In the genomic region with DNA sequence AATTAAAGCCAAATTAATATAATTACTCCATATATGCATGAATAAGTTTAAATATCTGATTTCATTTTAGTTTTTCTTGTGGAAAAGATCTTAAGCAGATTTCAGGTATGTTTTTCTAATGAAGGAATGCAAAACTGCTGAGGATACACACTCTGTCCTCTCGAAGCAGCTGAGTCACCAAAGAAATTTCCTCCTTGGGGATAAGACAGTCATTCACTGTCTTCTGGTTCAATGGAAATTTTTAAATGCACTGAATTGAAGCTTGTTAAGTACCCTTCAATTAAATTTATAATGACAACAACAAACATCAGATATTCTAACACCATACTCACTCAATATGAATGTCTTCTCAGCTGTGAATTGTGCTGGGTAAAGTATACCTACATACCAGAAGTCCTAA, we compare ENCODE assay signal across 16 cellular contexts.
DNase-seq lines count a peak whose midpoint lies in the region; ATAC-seq and TF ChIP-seq lines count a peak whose summit lies in the region.
"Had no signal": no experiment of that assay in that cellular context is flagged by ENCODE, and none has a peak within 500 bp of the region (broad histone marks: within the 10 kb centered on the region; RNA-seq: fewer than 3 reads in every experiment).

No MANE protein-coding gene starts in this region.

- no peak overlapping the region for H3K23ac ChIP-seq in mesenchymal stem cell (ENCODE audit: low read length in 2 of 2)

- no peaks in the 10 kb centered on the region for H3K4me1 ChIP-seq in mesenchymal stem cell (ENCODE audit: control insufficient read depth, insufficient read depth, low read depth, low read length)
- H3K4me1 ChIP-seq: BLaER1, uterus had no signal

- no peak overlapping the region for H2BK15ac ChIP-seq in mesenchymal stem cell (ENCODE audit: low read depth, poor library complexity, severe bottlenecking)

- H3K27me3 ChIP-seq in mesenchymal stem cell (ENCODE audit: control insufficient read depth in 1 of 2, insufficient read depth in 1 of 2, low read length in 2 of 2) = no peaks in the 10 kb centered on the region
- H3K27me3 ChIP-seq: BLaER1, neutrophil, uterus had no signal

- DNase-seq in AG08396 (ENCODE audit: low spot score) (peak; percentile 13), NCI-H69 (lab: John Stamatoyannopoulos, UW) (peak; percentile 0), choroid plexus epithelial cell (ENCODE audit: low read depth) (peak; percentile 63), mesenchymal stem cell (peak; percentile 80), NCI-H748 treated with DMSO at 0.1 percent for 48 hours (lab: John Stamatoyannopoulos, UW) (no peak)
- DNase-seq: activated naive CD4-positive, alpha-beta T cell treated with anti-CD3 and anti-CD28 coated beads, Interleukin-2, amount 50 U/mL, for 16 hours; glutamatergic neuron; H9; lower lobe of right lung; NCI-H524 treated with DMSO at 0.1 percent for 48 hours; uterus had no signal

- H2AFZ ChIP-seq in mesenchymal stem cell (ENCODE audit: low read depth, low read length) = no peak overlapping the region

- H2AK5ac ChIP-seq in mesenchymal stem cell (ENCODE audit: low read length, severe bottlenecking) = no peak overlapping the region

- peaks cover 7% of the 10 kb centered on the region for H3K79me1 ChIP-seq in mesenchymal stem cell (replicated peaks; ENCODE audit: low read length, poor library complexity, severe bottlenecking)

- no peak overlapping the region for H2BK12ac ChIP-seq in mesenchymal stem cell (ENCODE audit: low read length in 2 of 2)

- no peak overlapping the region for H3K14ac ChIP-seq in mesenchymal stem cell (ENCODE audit: low read length in 2 of 2)

- no peak overlapping the region for H4K91ac ChIP-seq in mesenchymal stem cell (ENCODE audit: low read length)

- no CpG with 5 or more reads among the region's 1 CpG for WGBS in mesenchymal stem cell

- no peak for ATAC-seq in GM21737 (IDR thresholded peaks at IDR 0.05; ENCODE audit: unreplicated experiment)
- ATAC-seq in GM18517 (IDR thresholded peaks at IDR 0.05; ENCODE audit: unreplicated experiment) = no peak
- no peak for ATAC-seq in HG02840 (IDR thresholded peaks at IDR 0.05; ENCODE audit: low FRiP score, unreplicated experiment)
- ATAC-seq: lower lobe of right lung had no signal

- no peak for TF ChIP-seq CTCF in choroid plexus epithelial cell (conservative IDR thresholded peaks at IDR 0.05; ENCODE audit: low read depth, low read length)

- peaks cover 10 to 85% of the 10 kb centered on the region in 2 experiments for H3K36me3 ChIP-seq in mesenchymal stem cell (ENCODE audit: control insufficient read depth in 1 of 2, insufficient read depth in 2 of 2, low read depth in 1 of 2, low read length in 2 of 2)
- H3K36me3 ChIP-seq: uterus had no signal

- no peak overlapping the region for H3K4me3 ChIP-seq in choroid plexus epithelial cell (ENCODE audit: low read depth, low read length)
- no peak overlapping the region for H3K4me3 ChIP-seq in mesenchymal stem cell (ENCODE audit: insufficient read depth in 1 of 2, low read depth in 1 of 2, low read length in 2 of 2)
- H3K4me3 ChIP-seq: BLaER1, lower lobe of right lung, uterus had no signal

- no peak overlapping the region for H2BK120ac ChIP-seq in mesenchymal stem cell (ENCODE audit: low read depth, low read length)

- no peak overlapping the region for H3K27ac ChIP-seq in mesenchymal stem cell (ENCODE audit: low read length, poor library complexity, severe bottlenecking)
- H3K27ac ChIP-seq: BLaER1, lower lobe of right lung, neutrophil, uterus had no signal

- no peak overlapping the region for H2BK5ac ChIP-seq in mesenchymal stem cell (ENCODE audit: low read depth, low read length, poor library complexity, severe bottlenecking)

- peak overlapping the region; percentile 44 for H3K9ac ChIP-seq in mesenchymal stem cell (ENCODE audit: low read length)
- H3K9ac ChIP-seq: BLaER1 had no signal

- H3K4me2 ChIP-seq in mesenchymal stem cell (ENCODE audit: low read length, poor library complexity, severe bottlenecking) = no peak overlapping the region
- H3K4me2 ChIP-seq: BLaER1 had no signal

- H4K8ac ChIP-seq in mesenchymal stem cell (ENCODE audit: low read length) = no peak overlapping the region

- no peak overlapping the region for H3K18ac ChIP-seq in mesenchymal stem cell (ENCODE audit: low read depth in 1 of 2, low read length in 2 of 2)

- no peak overlapping the region for H3K4ac ChIP-seq in mesenchymal stem cell (ENCODE audit: low read depth in 1 of 2, low read length in 2 of 2)

- H3K9me3 ChIP-seq in mesenchymal stem cell (ENCODE audit: control insufficient read depth, low read length) = no peaks in the 10 kb centered on the region
- H3K9me3 ChIP-seq: BLaER1, lower lobe of right lung, neutrophil, uterus had no signal
